ENCODE assay signal across 22 cellular contexts in the genomic region with DNA sequence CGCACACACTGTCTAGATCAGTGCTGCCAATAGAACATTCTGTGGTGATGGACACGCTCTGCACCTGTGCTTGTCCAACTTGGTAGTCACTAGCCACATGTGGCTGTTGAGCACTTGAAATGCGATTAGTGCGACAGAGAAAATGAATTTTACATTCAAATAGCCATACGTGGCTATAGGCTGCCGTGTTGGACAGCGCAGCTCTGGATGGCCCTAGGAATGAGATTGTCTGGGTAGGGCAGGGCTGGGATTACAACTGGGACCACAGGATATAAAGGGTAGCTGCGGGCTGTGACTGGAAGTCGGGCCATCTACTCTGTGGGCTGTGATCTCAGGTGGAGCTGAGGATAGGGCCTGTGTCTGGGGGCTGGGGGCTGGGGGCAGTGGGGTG. TPM values are rescaled to one million over a fixed set of nuclear protein-coding genes. Genes with fewer than 3 reads are reported as not detected.
A peak's percentile ranks its signal among the peaks of the same experiment; 100 is the strongest.
DNase-seq lines count a peak whose midpoint lies in the region; ATAC-seq and TF ChIP-seq lines count a peak whose summit lies in the region.
"Had no signal": no experiment of that assay in that cellular context is flagged by ENCODE, and none has a peak within 500 bp of the region (broad histone marks: within the 10 kb centered on the region; RNA-seq: fewer than 3 reads in every experiment).

No MANE protein-coding gene starts in this region.

- WGBS in SK-N-SH (ENCODE audit: low lambda C conversion rate), result 90% methylated on average over 7 of the region's 9 CpGs
- no CpG with 5 or more reads among the region's 9 CpGs for whole genome bisulfite sequencing in neuronal stem cell (ENCODE audit: extremely low coverage in 2 of 2, insufficient read length in 2 of 2, insufficient replicate concordance in 1 of 2), 2 donors

- no peaks in the 10 kb centered on the region for H3K9me2 ChIP-seq in SK-N-SH

- H3K4me3 Mint-ChIP-seq in brain (peak overlapping the region in 1 of 5 experiments; percentile 1), Caco-2 (ENCODE audit: unreplicated experiment) (no peak overlapping the region)
- no peak overlapping the region for H3K4me3 Mint-ChIP-seq in activated T-helper 1 cell treated with anti-CD3 and anti-CD28 coated beads, Interleukin-12 subunit alpha, Interleukin-12 subunit beta, Interleukin-2, Interleukin-4 antibody, amounts not matched to agents 30 ng/mL and 10 ng/mL and 1 ng/mL, durations not matched to agents 14 hours and 24 hours and 36 hours
- H3K4me3 Mint-ChIP-seq: CD4-positive, alpha-beta memory T cell had no signal

- no peak for TF ChIP-seq EP300 in SK-N-SH (IDR thresholded peaks at IDR 0.05; ENCODE audit: borderline replicate concordance in 1 of 2, low read depth in 1 of 2, low read length in 1 of 2)

- H2AK5ac ChIP-seq in neuronal stem cell (ENCODE audit: low read depth, low read length), result no peak overlapping the region

- H3K9me3 ChIP-seq in SK-N-SH (no peaks in the 10 kb centered on the region), HEK293 (ENCODE audit: control insufficient read depth, insufficient read depth, low read depth, low read length) (no peaks in the 10 kb centered on the region), neuronal stem cell (replicated peaks in 1 of 2; ENCODE audit: control insufficient read depth in 2 of 2, insufficient read depth in 1 of 2, low read depth in 1 of 2, low read length in 2 of 2) (no peaks in the 10 kb centered on the region), Caco-2 (no peaks in the 10 kb centered on the region)
- H3K9me3 ChIP-seq: BLaER1, HAP-1 had no signal

- H3K27ac ChIP-seq in SK-N-SH (ENCODE audit: low read depth in 2 of 2, low read length in 1 of 2) (peak overlapping the region in 1 of 2 experiments; percentile 90; a peak in 2 of 4 replicates), HEK293 (ENCODE audit: extremely low read depth, low read depth, low read length) (no peak overlapping the region), neuronal stem cell (replicated peaks; ENCODE audit: low read length) (no peak overlapping the region)
- H3K27ac ChIP-seq: BLaER1 had no signal

- no peak overlapping the region; a peak in 1 of 4 replicates for H3K4me3 ChIP-seq in SK-N-SH (ENCODE audit: low read depth in 2 of 2, low read length in 1 of 2)
- H3K4me3 ChIP-seq in HEK293 (ENCODE audit: low read depth, low read length), result no peak overlapping the region
- H3K4me3 ChIP-seq in neuronal stem cell (ENCODE audit: low read length in 2 of 2), result no peak overlapping the region
- H3K4me3 ChIP-seq in Caco-2 (ENCODE audit: low read depth, low read length), result no peak overlapping the region
- H3K4me3 ChIP-seq: BLaER1, GM12878, HAP-1 had no signal

- no peak overlapping the region for H2BK12ac ChIP-seq in neuronal stem cell (ENCODE audit: low read length)

- no peak overlapping the region for H2BK5ac ChIP-seq in neuronal stem cell (ENCODE audit: low read length)

- H3K14ac ChIP-seq in neuronal stem cell (ENCODE audit: low read length), result no peak overlapping the region

- H3K27me3 ChIP-seq in SK-N-SH (ENCODE audit: insufficient read depth) (peaks cover 16% of the 10 kb centered on the region; the same call in 1 of the 2 replicates), neuronal stem cell (ENCODE audit: control insufficient read depth in 3 of 3, insufficient read depth in 3 of 3, low read depth in 1 of 3, low read length in 3 of 3) (peaks cover 4 to 81% (median 37%) of the 10 kb centered on the region in 3 experiments), Caco-2 (replicated peaks; ENCODE audit: control insufficient read depth, insufficient read depth, low read length) (no peaks in the 10 kb centered on the region; the same call in 1 of the 2 replicates)

- DNase-seq in SK-N-SH (no peak), neuronal stem cell (ENCODE audit: low spot score) (no peak), Caco-2 (no peak)
- DNase-seq in activated T-helper 1 cell treated with anti-CD3 and anti-CD28 coated beads, Interleukin-12 subunit alpha, Interleukin-12 subunit beta, Interleukin-2, Interleukin-4 antibody, amounts not matched to agents 30 ng/mL and 10 ng/mL and 1 ng/mL, durations not matched to agents 14 hours and 24 hours and 36 hours (ENCODE audit: low spot score), result no peak
- DNase-seq: 8988T; CD4-positive, alpha-beta memory T cell; DMS 273 treated with DMSO at 0.1 percent for 48 hours; DMS53; DND-41; EL had no signal

- no peaks in the 10 kb centered on the region for H3K9me3 Mint-ChIP-seq in brain
- no peaks in the 10 kb centered on the region for H3K9me3 Mint-ChIP-seq in Caco-2 (ENCODE audit: unreplicated experiment)
- H3K9me3 Mint-ChIP-seq in activated T-helper 1 cell treated with anti-CD3 and anti-CD28 coated beads, Interleukin-12 subunit alpha, Interleukin-12 subunit beta, Interleukin-2, Interleukin-4 antibody, amounts not matched to agents 30 ng/mL and 10 ng/mL and 1 ng/mL, durations not matched to agents 14 hours and 24 hours and 36 hours, result no peaks in the 10 kb centered on the region
- H3K9me3 Mint-ChIP-seq: CD4-positive, alpha-beta memory T cell; HFFc6 had no signal

- H2AFZ ChIP-seq in SK-N-SH (ENCODE audit: low read depth) (no peak overlapping the region), neuronal stem cell (ENCODE audit: low read length) (no peak overlapping the region)

- TF ChIP-seq RAD21 in SK-N-SH (IDR thresholded peaks at IDR 0.05; ENCODE audit: low read length), result no peak

- H3K4me1 ChIP-seq in SK-N-SH (ENCODE audit: control insufficient read depth in 1 of 2, insufficient read depth in 2 of 2, low read depth in 1 of 2, low read length in 1 of 2) (peaks cover 12 to 77% of the 10 kb centered on the region in 2 experiments; a peak in 1 of 4 replicates), HEK293 (ENCODE audit: control insufficient read depth, insufficient read depth, low read length) (peaks cover 7% of the 10 kb centered on the region), neuronal stem cell (ENCODE audit: control insufficient read depth in 2 of 2, insufficient read depth in 1 of 2, low read depth in 1 of 2, low read length in 2 of 2) (peaks cover 22% of the 10 kb centered on the region in 2 donors), Caco-2 (peaks cover 12% of the 10 kb centered on the region)

- ATAC-seq in SK-N-SH treated with all-trans-retinoic acid at 6 μM for 48 hours (no peak), HG03457 (IDR thresholded peaks at IDR 0.05; ENCODE audit: unreplicated experiment) (no peak)
- ATAC-seq: GM12878 had no signal

- H3K79me1 ChIP-seq in neuronal stem cell (ENCODE audit: low read depth, low read length), result no peaks in the 10 kb centered on the region

- H3K36me3 Mint-ChIP-seq in brain, result no peaks in the 10 kb centered on the region
- H3K36me3 Mint-ChIP-seq in Caco-2 (ENCODE audit: insufficient read depth, unreplicated experiment), result no peaks in the 10 kb centered on the region
- H3K36me3 Mint-ChIP-seq in activated T-helper 1 cell treated with anti-CD3 and anti-CD28 coated beads, Interleukin-12 subunit alpha, Interleukin-12 subunit beta, Interleukin-2, Interleukin-4 antibody, amounts not matched to agents 30 ng/mL and 10 ng/mL and 1 ng/mL, durations not matched to agents 14 hours and 24 hours and 36 hours (ENCODE audit: low read depth), result no peaks in the 10 kb centered on the region
- H3K36me3 Mint-ChIP-seq: CD4-positive, alpha-beta memory T cell had no signal

- no peak overlapping the region for H3K4me2 ChIP-seq in SK-N-SH
- no peak overlapping the region for H3K4me2 ChIP-seq in neuronal stem cell (ENCODE audit: insufficient read depth, low read length, poor library complexity, severe bottlenecking)
- H3K4me2 ChIP-seq: BLaER1 had no signal

- intact Hi-C loops in Caco-2 (cut with micrococcal nuclease; ENCODE audit: unreplicated experiment), result no loop called here
- intact Hi-C loops in activated T-helper 1 cell treated with anti-CD3 and anti-CD28 coated beads, Interleukin-12 subunit alpha, Interleukin-12 subunit beta, Interleukin-2, Interleukin-4 antibody, amounts not matched to agents 30 ng/mL and 10 ng/mL and 1 ng/mL, durations not matched to agents 14 hours and 24 hours and 36 hours (cut with micrococcal nuclease), result no loop called here

- H2BK15ac ChIP-seq in neuronal stem cell (ENCODE audit: low read length), result no peak overlapping the region

- H3F3A ChIP-seq in SK-N-SH (replicated peaks; ENCODE audit: insufficient read depth), result no peaks in the 10 kb centered on the region

- no peaks in the 10 kb centered on the region for H3K79me2 ChIP-seq in SK-N-SH (ENCODE audit: insufficient read depth)

- H3K27me3 Mint-ChIP-seq in brain (no peaks in the 10 kb centered on the region), Caco-2 (ENCODE audit: insufficient read depth, unreplicated experiment) (peaks cover 16% of the 10 kb centered on the region)
- peaks cover 67% of the 10 kb centered on the region for H3K27me3 Mint-ChIP-seq in activated T-helper 1 cell treated with anti-CD3 and anti-CD28 coated beads, Interleukin-12 subunit alpha, Interleukin-12 subunit beta, Interleukin-2, Interleukin-4 antibody, amounts not matched to agents 30 ng/mL and 10 ng/mL and 1 ng/mL, durations not matched to agents 14 hours and 24 hours and 36 hours (ENCODE audit: insufficient read depth)

- H3K27ac Mint-ChIP-seq in brain (peak overlapping the region in 4 of 5 experiments; percentile 21 to 66 (median 43)), Caco-2 (ENCODE audit: unreplicated experiment) (no peak overlapping the region)
- H3K27ac Mint-ChIP-seq in activated T-helper 1 cell treated with anti-CD3 and anti-CD28 coated beads, Interleukin-12 subunit alpha, Interleukin-12 subunit beta, Interleukin-2, Interleukin-4 antibody, amounts not matched to agents 30 ng/mL and 10 ng/mL and 1 ng/mL, durations not matched to agents 14 hours and 24 hours and 36 hours, result no peak overlapping the region

- H4K91ac ChIP-seq in neuronal stem cell (ENCODE audit: low read depth, low read length, poor library complexity), result no peak overlapping the region

- H3K36me3 ChIP-seq in SK-N-SH (replicated peaks in 1 of 2; ENCODE audit: control insufficient read depth in 1 of 2, insufficient read depth in 2 of 2, low read length in 1 of 2) (no peaks in the 10 kb centered on the region), HEK293 (ENCODE audit: control insufficient read depth in 2 of 2, insufficient read depth in 1 of 2, low read length in 2 of 2) (no peaks in the 10 kb centered on the region), neuronal stem cell (replicated peaks in 1 of 2; ENCODE audit: control insufficient read depth in 2 of 2, insufficient read depth in 2 of 2, low read length in 2 of 2) (no peaks in the 10 kb centered on the region), Caco-2 (ENCODE audit: control insufficient read depth, insufficient read depth, low read length) (no peaks in the 10 kb centered on the region)
- H3K36me3 ChIP-seq: BLaER1, HAP-1 had no signal

- CTCF ChIA-PET in SK-N-SH (lab: Yijun Ruan, JAX), result interaction anchor here (1.4 to 62.1 kb wide), 6 partner anchors 5 to 118 kb away, joined by 5 to 2824 read pairs (median 140); a partner anchor contains a TSS
- CTCF ChIA-PET in HEK293 (lab: Yijun Ruan, JAX), result interaction anchor here (0.9 to 5.9 kb wide), 8 partner anchors 8 to 117 kb away, joined by 3 to 61 read pairs (median 14); a partner anchor contains a TSS
- CTCF ChIA-PET in Caco-2 (lab: Charles Lee), result interaction anchor here (1.2 to 3.9 kb wide), 4 partner anchors 8 to 43 kb away, joined by 4 to 49 read pairs (median 17); a partner anchor contains a TSS

- H3K23ac ChIP-seq in neuronal stem cell (ENCODE audit: low read depth, low read length, poor library complexity), result no peak overlapping the region

- H3K4me1 Mint-ChIP-seq in brain (peaks cover 83% of the 10 kb centered on the region), Caco-2 (ENCODE audit: low read depth, unreplicated experiment) (peaks cover 13% of the 10 kb centered on the region)
- no peaks in the 10 kb centered on the region for H3K4me1 Mint-ChIP-seq in activated T-helper 1 cell treated with anti-CD3 and anti-CD28 coated beads, Interleukin-12 subunit alpha, Interleukin-12 subunit beta, Interleukin-2, Interleukin-4 antibody, amounts not matched to agents 30 ng/mL and 10 ng/mL and 1 ng/mL, durations not matched to agents 14 hours and 24 hours and 36 hours (ENCODE audit: low read depth)

- no peak overlapping the region for H3K4ac ChIP-seq in neuronal stem cell (ENCODE audit: low read length)

- no peak overlapping the region for H3K18ac ChIP-seq in neuronal stem cell (ENCODE audit: low read length)

- BruUV-seq in Caco-2 (replicated peaks; lab: Mats Ljungman, UMichigan), result no TSS peak

- H3K9ac ChIP-seq in SK-N-SH (no peak overlapping the region), neuronal stem cell (ENCODE audit: low read depth, low read length, poor library complexity) (peak overlapping the region; percentile 47)
- H3K9ac ChIP-seq: BLaER1 had no signal

- no peak overlapping the region for H4K8ac ChIP-seq in neuronal stem cell (ENCODE audit: low read depth, low read length)

- no peak overlapping the region for H2BK120ac ChIP-seq in neuronal stem cell (ENCODE audit: low read depth, low read length)

- POLR2A ChIA-PET in SK-N-SH (lab: Yijun Ruan, JAX) (interaction anchor here (0.8 to 3.6 kb wide), 5 partner anchors 8 to 523 kb away, joined by 3 to 36 read pairs (median 8); a partner anchor contains a TSS), HEK293 (lab: Yijun Ruan, JAX) (interaction anchor here (0.6 kb wide), 1 partner anchor 81 kb away, joined by 6 read pairs; no protein-coding TSS in a partner anchor), Caco-2 (lab: Charles Lee) (no interaction called here)

- H4K20me1 ChIP-seq in SK-N-SH (ENCODE audit: insufficient read depth), result no peaks in the 10 kb centered on the region
- H4K20me1 ChIP-seq: BLaER1 had no signal

- no peak for TF ChIP-seq CTCF in SK-N-SH (IDR thresholded peaks at IDR 0.05)
- no peak for TF ChIP-seq CTCF in HEK293 (tag by site-specific recombination; IDR thresholded peaks at IDR 0.05)
- TF ChIP-seq CTCF in brain (conservative IDR thresholded peaks at IDR 0.05), result no peak
- no peak for TF ChIP-seq CTCF in Caco-2 (IDR thresholded peaks at IDR 0.05; ENCODE audit: insufficient read depth in 1 of 2, low read depth in 1 of 2, low read length in 1 of 2, severe bottlenecking in 1 of 2, unreplicated experiment in 1 of 2)

RNA-seq across cellular contexts. Expression of a gene that starts 5.2 kb away (rescaled TPM):
- polyA plus RNA-seq in SK-N-SH (2012; rRNA removed) (0.05 and 0.10 TPM in 2 replicates), brain (ENCODE audit: insufficient read depth, low read depth, low replicate concordance) (1.2 TPM)
- polyA plus RNA-seq in SK-N-SH (2012; cell fraction: cytosol; rRNA removed), result 0.04 and 0.30 TPM in 2 replicates
- polyA plus RNA-seq in SK-N-SH (2012; cell fraction: nucleus; rRNA removed), result 0.79 and 1.00 TPM in 2 replicates
- polyA plus RNA-seq in neuronal stem cell (2013, experiment 1 of 2), result 0.14 TPM
- polyA plus RNA-seq in neuronal stem cell (2013, experiment 2 of 2), result 0.15 TPM
- total RNA-seq in Caco-2 (2022), result 0.16 and 0.19 TPM in 2 replicates
- 0.08 TPM in 1 of 2 replicates, not detected in the other for total RNA-seq in activated T-helper 1 cell treated with anti-CD3 and anti-CD28 coated beads, Interleukin-12 subunit alpha, Interleukin-12 subunit beta, Interleukin-2, Interleukin-4 antibody, amounts not matched to agents 30 ng/mL and 10 ng/mL and 1 ng/mL, durations not matched to agents 14 hours and 24 hours and 36 hours
- total RNA-seq: G401, GM12878, H4 had no signal
- polyA plus RNA-seq: AG04450; CD14-positive monocyte; CD4-positive, alpha-beta memory T cell had no signal

RNA-seq across cellular contexts. Expression of a gene that starts 20.8 kb away (rescaled TPM):
- polyA plus RNA-seq in SK-N-SH (2012; rRNA removed), result 61.3 and 75.1 TPM in 2 replicates
- polyA plus RNA-seq in SK-N-SH (2012; cell fraction: cytosol; rRNA removed), result 27.7 and 39.9 TPM in 2 replicates
- 157 and 170 TPM in 2 replicates for polyA plus RNA-seq in SK-N-SH (2012; cell fraction: nucleus; rRNA removed)
- 22.0 TPM for polyA plus RNA-seq in brain (ENCODE audit: insufficient read depth, low read depth, low replicate concordance)
- 11.1 TPM for polyA plus RNA-seq in neuronal stem cell (2013, experiment 1 of 2)
- 10.9 TPM for polyA plus RNA-seq in neuronal stem cell (2013, experiment 2 of 2)
- 51.0 and 53.7 TPM in 2 replicates for total RNA-seq in Caco-2 (2022)
- total RNA-seq in activated T-helper 1 cell treated with anti-CD3 and anti-CD28 coated beads, Interleukin-12 subunit alpha, Interleukin-12 subunit beta, Interleukin-2, Interleukin-4 antibody, amounts not matched to agents 30 ng/mL and 10 ng/mL and 1 ng/mL, durations not matched to agents 14 hours and 24 hours and 36 hours, result 41.3 and 50.3 TPM in 2 replicates

RNA-seq across cellular contexts. Expression of a gene that starts 24.1 kb away (rescaled TPM):
- polyA plus RNA-seq in SK-N-SH (2012; rRNA removed) (119 and 141 TPM in 2 replicates), brain (ENCODE audit: insufficient read depth, low read depth, low replicate concordance) (41.6 TPM)
- polyA plus RNA-seq in SK-N-SH (2012; cell fraction: cytosol; rRNA removed), result 65.6 and 129 TPM in 2 replicates
- 113 and 151 TPM in 2 replicates for polyA plus RNA-seq in SK-N-SH (2012; cell fraction: nucleus; rRNA removed)
- polyA plus RNA-seq in neuronal stem cell (2013, experiment 1 of 2), result 12.6 TPM
- 12.8 TPM for polyA plus RNA-seq in neuronal stem cell (2013, experiment 2 of 2)
- 26.4 and 27.3 TPM in 2 replicates for total RNA-seq in Caco-2 (2022)
- 41.3 and 43.4 TPM in 2 replicates for total RNA-seq in activated T-helper 1 cell treated with anti-CD3 and anti-CD28 coated beads, Interleukin-12 subunit alpha, Interleukin-12 subunit beta, Interleukin-2, Interleukin-4 antibody, amounts not matched to agents 30 ng/mL and 10 ng/mL and 1 ng/mL, durations not matched to agents 14 hours and 24 hours and 36 hours

RNA-seq across cellular contexts. Expression of a gene that starts 24.3 kb away (rescaled TPM):
- 4.7 and 7.0 TPM in 2 replicates for polyA plus RNA-seq in SK-N-SH (2012; rRNA removed)
- 1.0 and 1.7 TPM in 2 replicates for polyA plus RNA-seq in SK-N-SH (2012; cell fraction: cytosol; rRNA removed)
- 43.9 and 63.2 TPM in 2 replicates for polyA plus RNA-seq in SK-N-SH (2012; cell fraction: nucleus; rRNA removed)
- polyA plus RNA-seq in brain (ENCODE audit: insufficient read depth, low read depth, low replicate concordance), result 23.1 TPM
- polyA plus RNA-seq in neuronal stem cell (2013, experiment 1 of 2), result 2.7 TPM
- polyA plus RNA-seq in neuronal stem cell (2013, experiment 2 of 2), result 1.8 TPM
- 8.5 and 9.1 TPM in 2 replicates for total RNA-seq in Caco-2 (2022)
- total RNA-seq in activated T-helper 1 cell treated with anti-CD3 and anti-CD28 coated beads, Interleukin-12 subunit alpha, Interleukin-12 subunit beta, Interleukin-2, Interleukin-4 antibody, amounts not matched to agents 30 ng/mL and 10 ng/mL and 1 ng/mL, durations not matched to agents 14 hours and 24 hours and 36 hours, result 2.9 and 3.3 TPM in 2 replicates
- polyA plus RNA-seq: CD14-positive monocyte; CD4-positive, alpha-beta memory T cell had no signal

RNA-seq across cellular contexts. Expression of a gene that starts 51.8 kb away (rescaled TPM):
- polyA plus RNA-seq in SK-N-SH (2012; rRNA removed) (70.9 and 93.0 TPM in 2 replicates), brain (ENCODE audit: insufficient read depth, low read depth, low replicate concordance) (91.4 TPM)
- 27.1 and 45.0 TPM in 2 replicates for polyA plus RNA-seq in SK-N-SH (2012; cell fraction: cytosol; rRNA removed)
- polyA plus RNA-seq in SK-N-SH (2012; cell fraction: nucleus; rRNA removed), result 274 and 319 TPM in 2 replicates
- polyA plus RNA-seq in neuronal stem cell (2013, experiment 1 of 2), result 40.6 TPM
- polyA plus RNA-seq in neuronal stem cell (2013, experiment 2 of 2), result 41.4 TPM
- 56.2 and 57.6 TPM in 2 replicates for total RNA-seq in Caco-2 (2022)
- total RNA-seq in activated T-helper 1 cell treated with anti-CD3 and anti-CD28 coated beads, Interleukin-12 subunit alpha, Interleukin-12 subunit beta, Interleukin-2, Interleukin-4 antibody, amounts not matched to agents 30 ng/mL and 10 ng/mL and 1 ng/mL, durations not matched to agents 14 hours and 24 hours and 36 hours, result 0.21 and 0.24 TPM in 2 replicates
- polyA plus RNA-seq: CD14-positive monocyte; CD4-positive, alpha-beta memory T cell had no signal

Comparison
In these comparisons a context has a peak if more than half of its experiments do, and no peak if none do; other contexts are left out.
1. H3K27ac Mint-ChIP-seq: peak in brain (4 of 5); none in Caco-2 (single experiment) and activated T-helper 1 cell treated with anti-CD3 and anti-CD28 coated beads, Interleukin-12 subunit alpha, Interleukin-12 subunit beta, Interleukin-2, Interleukin-4 antibody, amounts not matched to agents 30 ng/mL and 10 ng/mL and 1 ng/mL, durations not matched to agents 14 hours and 24 hours and 36 hours (single experiment).